1 cellular context compared by ENCODE assay signal in the genomic region with DNA sequence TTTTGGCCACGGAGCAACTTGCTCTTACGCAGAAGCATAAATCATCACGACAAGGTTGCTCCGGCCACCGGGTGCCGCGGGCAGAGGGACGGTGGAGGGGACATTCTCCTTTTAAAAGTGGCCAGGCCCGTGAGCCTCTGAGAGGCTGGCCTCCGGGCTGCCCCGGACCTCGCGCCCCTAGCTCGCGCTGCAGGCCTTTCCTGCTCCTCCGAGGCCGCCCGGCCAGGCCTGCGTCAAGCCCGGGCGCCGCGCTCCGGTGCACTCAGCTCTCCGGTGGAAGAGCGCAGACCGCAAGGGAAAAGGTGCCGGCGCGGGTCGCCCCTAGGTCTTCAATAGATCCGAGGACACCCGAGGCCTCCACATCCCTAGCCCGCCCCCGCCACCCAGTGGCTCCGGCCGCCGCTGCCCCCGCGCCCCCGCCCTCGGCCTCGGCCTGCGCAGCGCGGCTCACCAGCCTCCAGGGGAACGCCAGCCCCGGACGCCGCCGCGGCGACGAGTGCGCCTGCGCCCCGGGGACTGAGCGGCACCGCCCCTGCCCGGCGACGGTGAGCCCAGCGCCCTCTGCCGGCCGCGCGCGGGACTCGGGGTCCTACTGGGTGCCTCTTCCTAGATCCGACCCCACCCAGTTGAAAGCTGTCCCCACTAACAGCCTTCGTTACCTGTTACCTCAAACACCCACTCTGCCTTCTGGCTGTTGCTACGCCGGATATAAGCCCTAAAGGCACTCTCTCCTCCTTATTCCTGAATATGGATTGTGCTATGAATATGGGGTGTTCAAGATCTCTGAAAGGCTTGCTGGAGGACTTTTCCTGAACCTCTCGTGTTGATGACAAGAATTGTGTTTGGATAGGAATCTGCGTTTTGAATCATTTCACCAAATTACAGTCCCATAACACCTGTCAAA.
TF ChIP-seq lines count a peak whose summit lies in the region.

A gene (minus strand): TSS at position 500 of the 904 bp plus-strand sequence. CDS start 10,671 bp downstream, outside the sequence.

TF ChIP-seq in K562, 482 proteins besides CTCF, POLR2A, EP300 and RAD21 (continued from another document and continues in another):
- TF ChIP-seq, protein P1, sequence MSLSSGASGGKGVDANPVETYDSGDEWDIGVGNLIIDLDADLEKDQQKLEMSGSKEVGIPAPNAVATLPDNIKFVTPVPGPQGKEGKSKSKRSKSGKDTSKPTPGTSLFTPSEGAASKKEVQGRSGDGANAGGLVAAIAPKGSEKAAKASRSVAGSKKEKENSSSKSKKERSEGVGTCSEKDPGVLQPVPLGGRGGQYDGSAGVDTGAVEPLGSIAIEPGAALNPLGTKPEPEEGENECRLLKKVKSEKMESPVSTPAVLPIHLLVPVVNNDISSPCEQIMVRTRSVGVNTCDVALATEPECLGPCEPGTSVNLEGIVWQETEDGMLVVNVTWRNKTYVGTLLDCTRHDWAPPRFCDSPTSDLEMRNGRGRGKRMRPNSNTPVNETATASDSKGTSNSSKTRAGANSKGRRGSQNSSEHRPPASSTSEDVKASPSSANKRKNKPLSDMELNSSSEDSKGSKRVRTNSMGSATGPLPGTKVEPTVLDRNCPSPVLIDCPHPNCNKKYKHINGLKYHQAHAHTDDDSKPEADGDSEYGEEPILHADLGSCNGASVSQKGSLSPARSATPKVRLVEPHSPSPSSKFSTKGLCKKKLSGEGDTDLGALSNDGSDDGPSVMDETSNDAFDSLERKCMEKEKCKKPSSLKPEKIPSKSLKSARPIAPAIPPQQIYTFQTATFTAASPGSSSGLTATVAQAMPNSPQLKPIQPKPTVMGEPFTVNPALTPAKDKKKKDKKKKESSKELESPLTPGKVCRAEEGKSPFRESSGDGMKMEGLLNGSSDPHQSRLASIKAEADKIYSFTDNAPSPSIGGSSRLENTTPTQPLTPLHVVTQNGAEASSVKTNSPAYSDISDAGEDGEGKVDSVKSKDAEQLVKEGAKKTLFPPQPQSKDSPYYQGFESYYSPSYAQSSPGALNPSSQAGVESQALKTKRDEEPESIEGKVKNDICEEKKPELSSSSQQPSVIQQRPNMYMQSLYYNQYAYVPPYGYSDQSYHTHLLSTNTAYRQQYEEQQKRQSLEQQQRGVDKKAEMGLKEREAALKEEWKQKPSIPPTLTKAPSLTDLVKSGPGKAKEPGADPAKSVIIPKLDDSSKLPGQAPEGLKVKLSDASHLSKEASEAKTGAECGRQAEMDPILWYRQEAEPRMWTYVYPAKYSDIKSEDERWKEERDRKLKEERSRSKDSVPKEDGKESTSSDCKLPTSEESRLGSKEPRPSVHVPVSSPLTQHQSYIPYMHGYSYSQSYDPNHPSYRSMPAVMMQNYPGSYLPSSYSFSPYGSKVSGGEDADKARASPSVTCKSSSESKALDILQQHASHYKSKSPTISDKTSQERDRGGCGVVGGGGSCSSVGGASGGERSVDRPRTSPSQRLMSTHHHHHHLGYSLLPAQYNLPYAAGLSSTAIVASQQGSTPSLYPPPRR (CRISPR knock-in tag; IDR thresholded peaks at IDR 0.05; ENCODE audit: borderline replicate concordance), result no peak
- TF ChIP-seq KHSRP (IDR thresholded peaks at IDR 0.05) (no peak), JUN (IDR thresholded peaks at IDR 0.05; ENCODE audit: borderline replicate concordance, low read depth, low read length) (no peak), JUN (CRISPR knock-in tag; IDR thresholded peaks at IDR 0.05; ENCODE audit: borderline replicate concordance) (no peak), ZNF263 (CRISPR knock-in tag; IDR thresholded peaks at IDR 0.05; ENCODE audit: borderline replicate concordance) (no peak), POLR2G (IDR thresholded peaks at IDR 0.05; ENCODE audit: low read depth, low read length) (peak; percentile 78), MTA2 (IDR thresholded peaks at IDR 0.05; ENCODE audit: low read depth) (no peak), PTRF (tag; IDR thresholded peaks at IDR 0.05) (no peak), MAFF (IDR thresholded peaks at IDR 0.05; ENCODE audit: low read length) (no peak), ZFP30 (CRISPR knock-in tag; IDR thresholded peaks at IDR 0.05; ENCODE audit: borderline replicate concordance) (no peak), STAT5A (IDR thresholded peaks at IDR 0.05; ENCODE audit: borderline replicate concordance, low read length) (no peak), SAFB (IDR thresholded peaks at IDR 0.05; ENCODE audit: borderline replicate concordance, low read depth, low read length) (no peak), TARDBP (IDR thresholded peaks at IDR 0.05) (no peak), RFX7 (CRISPR knock-in tag; IDR thresholded peaks at IDR 0.05) (no peak), ESRRB (CRISPR knock-in tag; IDR thresholded peaks at IDR 0.05; ENCODE audit: borderline replicate concordance) (no peak), NFXL1 (CRISPR knock-in tag; IDR thresholded peaks at IDR 0.05) (no peak), RBM39 (optimal IDR thresholded peaks at IDR 0.05; ENCODE audit: low read depth, low read length) (no peak), XRCC4 (IDR thresholded peaks at IDR 0.05; ENCODE audit: extremely low read depth, insufficient read depth, insufficient read length) (no peak), HDGF (IDR thresholded peaks at IDR 0.05) (no peak), NRF1 (conservative IDR thresholded peaks at IDR 0.05 in 1 of 2, IDR thresholded peaks at IDR 0.05 in 1 of 2) (peak; percentile 87 to 91), SMAD2 (IDR thresholded peaks at IDR 0.05; ENCODE audit: low read depth, low read length) (no peak), CBX5 (IDR thresholded peaks at IDR 0.05; ENCODE audit: borderline replicate concordance, low read depth) (no peak), CBX1 (IDR thresholded peaks at IDR 0.05; ENCODE audit: low read depth) (no peak), TFAM (CRISPR knock-in tag; conservative IDR thresholded peaks at IDR 0.05) (no peak), ZNF436 (CRISPR knock-in tag; IDR thresholded peaks at IDR 0.05) (no peak), ETV5 (CRISPR knock-in tag; IDR thresholded peaks at IDR 0.05; ENCODE audit: low read depth) (no peak; the same call in 1 of the 2 replicates), ARID1B (IDR thresholded peaks at IDR 0.05) (no peak), ZNF12 (CRISPR knock-in tag; IDR thresholded peaks at IDR 0.05) (no peak), KDM1A (IDR thresholded peaks at IDR 0.05) (no peak)
- TF ChIP-seq, protein P2, sequence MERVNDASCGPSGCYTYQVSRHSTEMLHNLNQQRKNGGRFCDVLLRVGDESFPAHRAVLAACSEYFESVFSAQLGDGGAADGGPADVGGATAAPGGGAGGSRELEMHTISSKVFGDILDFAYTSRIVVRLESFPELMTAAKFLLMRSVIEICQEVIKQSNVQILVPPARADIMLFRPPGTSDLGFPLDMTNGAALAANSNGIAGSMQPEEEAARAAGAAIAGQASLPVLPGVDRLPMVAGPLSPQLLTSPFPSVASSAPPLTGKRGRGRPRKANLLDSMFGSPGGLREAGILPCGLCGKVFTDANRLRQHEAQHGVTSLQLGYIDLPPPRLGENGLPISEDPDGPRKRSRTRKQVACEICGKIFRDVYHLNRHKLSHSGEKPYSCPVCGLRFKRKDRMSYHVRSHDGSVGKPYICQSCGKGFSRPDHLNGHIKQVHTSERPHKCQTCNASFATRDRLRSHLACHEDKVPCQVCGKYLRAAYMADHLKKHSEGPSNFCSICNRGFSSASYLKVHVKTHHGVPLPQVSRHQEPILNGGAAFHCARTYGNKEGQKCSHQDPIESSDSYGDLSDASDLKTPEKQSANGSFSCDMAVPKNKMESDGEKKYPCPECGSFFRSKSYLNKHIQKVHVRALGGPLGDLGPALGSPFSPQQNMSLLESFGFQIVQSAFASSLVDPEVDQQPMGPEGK (CRISPR knock-in tag; IDR thresholded peaks at IDR 0.05; ENCODE audit: borderline replicate concordance), result no peak
- TF ChIP-seq, protein P3, sequence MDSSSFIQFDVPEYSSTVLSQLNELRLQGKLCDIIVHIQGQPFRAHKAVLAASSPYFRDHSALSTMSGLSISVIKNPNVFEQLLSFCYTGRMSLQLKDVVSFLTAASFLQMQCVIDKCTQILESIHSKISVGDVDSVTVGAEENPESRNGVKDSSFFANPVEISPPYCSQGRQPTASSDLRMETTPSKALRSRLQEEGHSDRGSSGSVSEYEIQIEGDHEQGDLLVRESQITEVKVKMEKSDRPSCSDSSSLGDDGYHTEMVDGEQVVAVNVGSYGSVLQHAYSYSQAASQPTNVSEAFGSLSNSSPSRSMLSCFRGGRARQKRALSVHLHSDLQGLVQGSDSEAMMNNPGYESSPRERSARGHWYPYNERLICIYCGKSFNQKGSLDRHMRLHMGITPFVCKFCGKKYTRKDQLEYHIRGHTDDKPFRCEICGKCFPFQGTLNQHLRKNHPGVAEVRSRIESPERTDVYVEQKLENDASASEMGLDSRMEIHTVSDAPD (CRISPR knock-in tag; IDR thresholded peaks at IDR 0.05), result no peak
- TF ChIP-seq, protein P4, sequence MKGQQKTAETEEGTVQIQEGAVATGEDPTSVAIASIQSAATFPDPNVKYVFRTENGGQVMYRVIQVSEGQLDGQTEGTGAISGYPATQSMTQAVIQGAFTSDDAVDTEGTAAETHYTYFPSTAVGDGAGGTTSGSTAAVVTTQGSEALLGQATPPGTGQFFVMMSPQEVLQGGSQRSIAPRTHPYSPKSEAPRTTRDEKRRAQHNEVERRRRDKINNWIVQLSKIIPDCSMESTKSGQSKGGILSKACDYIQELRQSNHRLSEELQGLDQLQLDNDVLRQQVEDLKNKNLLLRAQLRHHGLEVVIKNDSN (CRISPR knock-in tag; IDR thresholded peaks at IDR 0.05), result no peak
- TF ChIP-seq, protein P5, sequence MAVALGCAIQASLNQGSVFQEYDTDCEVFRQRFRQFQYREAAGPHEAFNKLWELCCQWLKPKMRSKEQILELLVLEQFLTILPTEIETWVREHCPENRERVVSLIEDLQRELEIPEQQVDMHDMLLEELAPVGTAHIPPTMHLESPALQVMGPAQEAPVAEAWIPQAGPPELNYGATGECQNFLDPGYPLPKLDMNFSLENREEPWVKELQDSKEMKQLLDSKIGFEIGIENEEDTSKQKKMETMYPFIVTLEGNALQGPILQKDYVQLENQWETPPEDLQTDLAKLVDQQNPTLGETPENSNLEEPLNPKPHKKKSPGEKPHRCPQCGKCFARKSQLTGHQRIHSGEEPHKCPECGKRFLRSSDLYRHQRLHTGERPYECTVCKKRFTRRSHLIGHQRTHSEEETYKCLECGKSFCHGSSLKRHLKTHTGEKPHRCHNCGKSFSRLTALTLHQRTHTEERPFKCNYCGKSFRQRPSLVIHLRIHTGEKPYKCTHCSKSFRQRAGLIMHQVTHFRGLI (CRISPR knock-in tag; IDR thresholded peaks at IDR 0.05), result no peak
- TF ChIP-seq, protein P6, sequence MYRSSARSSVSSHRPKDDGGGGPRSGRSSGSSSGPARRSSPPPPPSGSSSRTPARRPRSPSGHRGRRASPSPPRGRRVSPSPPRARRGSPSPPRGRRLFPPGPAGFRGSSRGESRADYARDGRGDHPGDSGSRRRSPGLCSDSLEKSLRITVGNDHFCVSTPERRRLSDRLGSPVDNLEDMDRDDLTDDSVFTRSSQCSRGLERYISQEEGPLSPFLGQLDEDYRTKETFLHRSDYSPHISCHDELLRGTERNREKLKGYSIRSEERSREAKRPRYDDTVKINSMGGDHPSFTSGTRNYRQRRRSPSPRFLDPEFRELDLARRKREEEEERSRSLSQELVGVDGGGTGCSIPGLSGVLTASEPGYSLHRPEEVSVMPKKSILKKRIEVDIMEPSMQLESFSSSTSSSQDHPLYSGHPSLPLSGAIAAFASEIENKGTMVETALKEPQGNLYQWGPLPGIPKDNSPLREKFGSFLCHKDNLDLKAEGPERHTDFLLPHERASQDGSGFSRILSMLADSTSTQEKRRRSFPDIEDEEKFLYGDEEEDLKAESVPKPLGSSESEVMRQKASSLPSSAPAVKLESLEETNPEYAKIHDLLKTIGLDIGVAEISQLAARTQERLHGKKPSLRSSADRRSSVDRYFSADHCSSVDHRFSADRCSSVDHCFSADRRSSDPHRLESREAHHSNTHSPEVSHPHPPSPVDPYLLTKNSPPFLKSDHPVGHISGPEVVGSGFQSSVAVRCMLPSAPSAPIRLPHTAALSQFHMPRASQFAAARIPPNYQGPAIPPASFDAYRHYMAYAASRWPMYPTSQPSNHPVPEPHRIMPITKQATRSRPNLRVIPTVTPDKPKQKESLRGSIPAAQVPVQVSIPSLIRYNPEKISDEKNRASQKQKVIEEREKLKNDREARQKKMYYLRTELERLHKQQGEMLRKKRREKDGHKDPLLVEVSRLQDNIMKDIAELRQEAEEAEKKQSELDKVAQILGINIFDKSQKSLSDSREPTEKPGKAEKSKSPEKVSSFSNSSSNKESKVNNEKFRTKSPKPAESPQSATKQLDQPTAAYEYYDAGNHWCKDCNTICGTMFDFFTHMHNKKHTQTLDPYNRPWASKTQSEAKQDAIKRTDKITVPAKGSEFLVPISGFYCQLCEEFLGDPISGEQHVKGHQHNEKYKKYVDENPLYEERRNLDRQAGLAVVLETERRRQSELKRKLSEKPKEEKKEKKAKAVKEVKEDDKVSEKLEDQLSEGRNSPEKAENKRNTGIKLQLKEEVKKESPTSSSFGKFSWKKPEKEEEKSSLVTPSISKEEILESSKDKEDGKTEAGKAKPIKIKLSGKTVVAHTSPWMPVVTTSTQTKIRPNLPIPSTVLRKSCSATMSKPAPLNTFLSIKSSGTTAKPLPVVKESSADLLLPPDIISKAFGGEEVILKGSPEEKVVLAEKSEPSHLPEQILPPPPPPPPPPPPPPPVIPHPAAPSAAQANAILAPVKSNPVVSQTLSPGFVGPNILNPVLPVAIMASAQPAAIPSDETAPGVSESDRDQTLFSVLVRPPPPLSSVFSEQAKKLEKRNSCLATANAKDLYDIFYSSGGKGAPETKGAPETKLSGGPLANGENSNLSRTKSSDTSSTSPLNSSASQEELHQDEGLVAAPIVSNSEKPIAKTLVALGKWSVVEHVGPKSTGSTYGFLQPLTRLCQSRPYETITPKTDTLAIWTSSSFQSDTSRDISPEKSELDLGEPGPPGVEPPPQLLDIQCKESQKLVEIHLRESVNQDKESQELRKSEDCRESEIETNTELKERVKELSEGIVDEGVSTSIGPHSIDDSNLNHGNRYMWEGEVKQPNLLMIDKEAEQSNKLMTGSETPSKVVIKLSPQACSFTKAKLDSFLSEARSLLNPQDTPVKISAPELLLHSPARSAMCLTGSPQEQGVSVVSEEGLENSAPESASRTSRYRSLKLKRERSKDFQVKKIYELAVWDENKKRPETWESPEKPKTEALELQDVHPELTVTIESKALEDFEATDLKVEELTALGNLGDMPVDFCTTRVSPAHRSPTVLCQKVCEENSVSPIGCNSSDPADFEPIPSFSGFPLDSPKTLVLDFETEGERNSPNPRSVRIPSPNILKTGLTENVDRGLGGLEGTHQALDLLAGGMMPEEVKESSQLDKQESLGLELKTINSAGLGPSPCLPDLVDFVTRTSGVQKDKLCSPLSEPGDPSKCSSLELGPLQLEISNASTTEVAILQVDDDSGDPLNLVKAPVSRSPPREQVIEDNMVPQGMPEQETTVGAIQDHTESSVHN (IDR thresholded peaks at IDR 0.05; ENCODE audit: borderline replicate concordance in 1 of 2, low read depth in 1 of 2), result no peak
- TF ChIP-seq, protein P7, sequence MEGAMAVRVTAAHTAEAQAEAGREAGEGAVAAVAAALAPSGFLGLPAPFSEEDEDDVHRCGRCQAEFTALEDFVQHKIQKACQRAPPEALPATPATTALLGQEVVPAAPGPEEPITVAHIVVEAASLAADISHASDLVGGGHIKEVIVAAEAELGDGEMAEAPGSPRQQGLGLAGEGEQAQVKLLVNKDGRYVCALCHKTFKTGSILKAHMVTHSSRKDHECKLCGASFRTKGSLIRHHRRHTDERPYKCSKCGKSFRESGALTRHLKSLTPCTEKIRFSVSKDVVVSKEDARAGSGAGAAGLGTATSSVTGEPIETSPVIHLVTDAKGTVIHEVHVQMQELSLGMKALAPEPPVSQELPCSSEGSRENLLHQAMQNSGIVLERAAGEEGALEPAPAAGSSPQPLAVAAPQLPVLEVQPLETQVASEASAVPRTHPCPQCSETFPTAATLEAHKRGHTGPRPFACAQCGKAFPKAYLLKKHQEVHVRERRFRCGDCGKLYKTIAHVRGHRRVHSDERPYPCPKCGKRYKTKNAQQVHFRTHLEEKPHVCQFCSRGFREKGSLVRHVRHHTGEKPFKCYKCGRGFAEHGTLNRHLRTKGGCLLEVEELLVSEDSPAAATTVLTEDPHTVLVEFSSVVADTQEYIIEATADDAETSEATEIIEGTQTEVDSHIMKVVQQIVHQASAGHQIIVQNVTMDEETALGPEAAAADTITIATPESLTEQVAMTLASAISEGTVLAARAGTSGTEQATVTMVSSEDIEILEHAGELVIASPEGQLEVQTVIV (CRISPR knock-in tag; IDR thresholded peaks at IDR 0.05; ENCODE audit: borderline replicate concordance), result no peak
